ENCODE assay signal across 27 cellular contexts in the genomic region with DNA sequence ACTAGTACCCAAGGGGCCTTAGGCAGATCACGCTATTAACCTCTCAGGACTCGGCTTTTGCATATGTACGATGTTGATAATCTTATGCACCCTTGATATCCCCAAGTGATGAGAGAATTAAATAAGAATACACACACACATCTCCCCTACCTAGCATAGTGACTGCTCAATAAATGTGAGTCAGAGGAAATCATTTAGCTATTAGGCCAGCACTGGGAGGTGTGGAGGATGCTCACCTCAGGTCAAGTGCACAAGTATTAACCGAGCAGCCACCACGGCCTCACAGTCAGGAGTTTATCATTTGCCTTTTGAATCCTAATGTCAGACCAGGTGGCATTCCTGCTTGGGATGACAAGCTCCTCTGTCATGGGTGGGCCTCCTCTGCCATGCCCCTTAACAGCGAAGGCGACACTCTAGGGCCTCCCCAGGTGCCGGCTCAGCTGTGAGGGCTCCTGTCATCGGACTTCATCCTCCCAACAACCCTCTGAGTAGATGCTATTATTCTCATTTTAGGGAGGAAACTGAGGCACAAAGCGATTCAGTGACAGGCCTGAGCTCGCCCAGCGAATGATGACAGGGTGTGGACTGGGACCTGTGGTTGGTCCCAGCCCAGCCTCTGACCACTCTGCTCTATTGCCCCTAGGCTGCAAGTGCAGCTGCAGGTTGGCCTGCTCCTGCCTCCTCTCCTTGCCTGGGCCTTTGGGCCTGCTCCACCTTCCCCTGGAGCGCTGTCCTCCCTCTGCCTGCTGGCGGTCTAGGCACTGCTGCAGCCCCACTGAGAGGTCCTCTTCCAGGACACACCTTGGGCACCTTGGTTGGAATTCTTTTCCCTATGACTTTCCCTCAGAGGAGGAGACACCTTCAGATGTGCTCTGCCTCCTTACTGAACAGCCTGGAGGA. TPM values are rescaled to one million over a fixed set of nuclear protein-coding genes. Genes with fewer than 3 reads are reported as not detected.
DNase-seq lines count a peak whose midpoint lies in the region; ATAC-seq, FAIRE-seq and TF ChIP-seq lines count a peak whose summit lies in the region.
"Had no signal": no experiment of that assay in that cellular context is flagged by ENCODE, and none has a peak within 500 bp of the region (broad histone marks: within the 10 kb centered on the region; RNA-seq: fewer than 3 reads in every experiment).

No MANE protein-coding gene starts in this region.

- no peak for ATAC-seq in HG03139 (IDR thresholded peaks at IDR 0.05; ENCODE audit: unreplicated experiment)
- ATAC-seq: K562, PC-3, SK-N-SH treated with all-trans-retinoic acid at 6 μM for 48 hours had no signal

- H3K4me1 ChIP-seq in NT2/D1 (ENCODE audit: insufficient read depth, insufficient read length), result peaks cover 23% of the 10 kb centered on the region
- H3K4me1 ChIP-seq in kidney (ENCODE audit: control insufficient read depth in 1 of 2, insufficient read depth in 1 of 2, low read depth in 1 of 2, low read length in 2 of 2), result no peaks in the 10 kb centered on the region
- H3K4me1 ChIP-seq in suprapubic skin, result no peaks in the 10 kb centered on the region
- H3K4me1 ChIP-seq: A549, SJCRH30 had no signal

- DNase-seq in NT2/D1 (ENCODE audit: low read depth, low spot score), result no peak
- no peak for DNase-seq in bronchial epithelial cell (ENCODE audit: low read depth)
- peak; percentile 55 for DNase-seq in kidney
- DNase-seq in suprapubic skin (ENCODE audit: low spot score in 2 of 2), result no peak
- no peak for DNase-seq in HT-29 (ENCODE audit: low spot score)
- DNase-seq in SW 1271 (lab: John Stamatoyannopoulos, UW), result no peak
- DNase-seq: CD8-positive, alpha-beta memory T cell; DMS79 treated with DMSO at 0.1 percent for 48 hours; GF-D8; Kasumi-1; NCI-H1092 treated with DMSO at 0.1 percent for 48 hours; NCI-H1436; NCI-H187 treated with DMSO at 0.1 percent for 48 hours; NCI-H446; NCI-H524 treated with DMSO at 0.1 percent for 48 hours; NCI-H774; PC-3; SJCRH30 had no signal

- FAIRE-seq in bronchial epithelial cell (lab: Jason Lieb, UNC) (peak; percentile 73), kidney (lab: Jason Lieb, UNC) (no peak)
- FAIRE-seq: A549, GM12891, H54, K562 had no signal

- no peak overlapping the region for H3K4me3 ChIP-seq in NT2/D1 (ENCODE audit: insufficient read length, low read depth)
- no peak overlapping the region for H3K4me3 ChIP-seq in bronchial epithelial cell (ENCODE audit: low read depth, low read length)
- no peak overlapping the region for H3K4me3 ChIP-seq in kidney (ENCODE audit: low read length in 2 of 2)
- no peak overlapping the region for H3K4me3 ChIP-seq in suprapubic skin
- H3K4me3 ChIP-seq: A549, K562, SJCRH30 had no signal

- 84% methylated on average over 12 of the region's 14 CpGs for WGBS in suprapubic skin

- no peaks in the 10 kb centered on the region for H3K9me3 ChIP-seq in NT2/D1 (ENCODE audit: insufficient read depth, low read length)
- no peaks in the 10 kb centered on the region for H3K9me3 ChIP-seq in kidney (ENCODE audit: control insufficient read depth in 1 of 2, low read length in 2 of 2)
- no peaks in the 10 kb centered on the region for H3K9me3 ChIP-seq in suprapubic skin
- H3K9me3 ChIP-seq: A549, SJCRH30 had no signal

- intact Hi-C loops in kidney (cut with DNase I), result no loop called here

- H3K27me3 ChIP-seq in NT2/D1 (ENCODE audit: insufficient read depth, insufficient read length) (no peaks in the 10 kb centered on the region), bronchial epithelial cell (ENCODE audit: control insufficient read depth, insufficient read depth, low read length) (no peaks in the 10 kb centered on the region), suprapubic skin (no peaks in the 10 kb centered on the region)
- H3K27me3 ChIP-seq: SJCRH30 had no signal

- H3K27ac ChIP-seq in kidney (ENCODE audit: low read depth in 2 of 2, low read length in 2 of 2) (no peak overlapping the region), suprapubic skin (peak overlapping the region; percentile 43)
- H3K27ac ChIP-seq: A549, C4-2B, SJCRH30 had no signal

- H3K36me3 ChIP-seq in NT2/D1 (ENCODE audit: insufficient read depth, insufficient read length, low read length) (no peaks in the 10 kb centered on the region), bronchial epithelial cell (ENCODE audit: control insufficient read depth, insufficient read depth, low read length) (no peaks in the 10 kb centered on the region), kidney (ENCODE audit: control insufficient read depth in 1 of 2, insufficient read depth in 2 of 2, low read length in 2 of 2) (no peaks in the 10 kb centered on the region), suprapubic skin (peaks cover 4% of the 10 kb centered on the region)
- H3K36me3 ChIP-seq: SJCRH30 had no signal

- no peak for TF ChIP-seq POLR2A in suprapubic skin (IDR thresholded peaks at IDR 0.05)

- H3K9ac ChIP-seq in NT2/D1 (ENCODE audit: insufficient read length, low read depth), result peak overlapping the region; percentile 32
- no peak overlapping the region for H3K9ac ChIP-seq in kidney (ENCODE audit: low read length in 2 of 2)

- no peak for TF ChIP-seq EP300 in suprapubic skin (IDR thresholded peaks at IDR 0.05)

- TF ChIP-seq CTCF in bronchial epithelial cell (IDR thresholded peaks at IDR 0.05; ENCODE audit: insufficient read depth, low read length, severe bottlenecking) (no peak), kidney (IDR thresholded peaks at IDR 0.05; ENCODE audit: borderline replicate concordance, extremely low read depth, insufficient read depth) (no peak), suprapubic skin (IDR thresholded peaks at IDR 0.05) (no peak)

RNA-seq across cellular contexts. Expression of a gene that starts 5.0 kb away (rescaled TPM):
- not detected in 2 replicates for total RNA-seq in bronchial epithelial cell
- 1.5 TPM for total RNA-seq in kidney
- polyA plus RNA-seq in kidney (ENCODE audit: insufficient read depth, low read depth, low replicate concordance), result 0.22 TPM
- 10 to 100 TPM; 15.2 to 30.8 (median 20.5) TPM for total RNA-seq in suprapubic skin
- not detected in 2 replicates for total RNA-seq in HT-29 (2014; rRNA removed; shearing (Covaris generic))
- total RNA-seq: CD8-positive, alpha-beta memory T cell; HT1080; K562; M059J; SJCRH30 had no signal
- polyA plus RNA-seq: A549; CD8-positive, alpha-beta memory T cell; K562 had no signal

RNA-seq across cellular contexts. Expression of a gene that starts 35.9 kb away (rescaled TPM):
- 23.7 and 41.0 TPM in 2 replicates for total RNA-seq in bronchial epithelial cell
- total RNA-seq in kidney, result 57.9 TPM
- 121 TPM for polyA plus RNA-seq in kidney (ENCODE audit: insufficient read depth, low read depth, low replicate concordance)
- total RNA-seq in suprapubic skin, result 10 to 100 TPM; 60.1 to 66.8 (median 64.1) TPM
- 122 and 144 TPM in 2 replicates for total RNA-seq in HT-29 (2014; rRNA removed; shearing (Covaris generic))

RNA-seq across cellular contexts. Expression of a gene that starts 36.0 kb away (rescaled TPM):
- total RNA-seq in bronchial epithelial cell (not detected in 2 replicates), kidney (0.57 TPM), suprapubic skin (not detected)
- polyA plus RNA-seq in kidney (ENCODE audit: insufficient read depth, low read depth, low replicate concordance), result 1.0 TPM
- total RNA-seq in HT-29 (2014; rRNA removed; shearing (Covaris generic)), result not detected in 2 replicates
- total RNA-seq: SJCRH30 had no signal
- polyA plus RNA-seq: CD8-positive, alpha-beta memory T cell had no signal
